Comparison of ENCODE assay signal across 25 cellular contexts in the genomic region with DNA sequence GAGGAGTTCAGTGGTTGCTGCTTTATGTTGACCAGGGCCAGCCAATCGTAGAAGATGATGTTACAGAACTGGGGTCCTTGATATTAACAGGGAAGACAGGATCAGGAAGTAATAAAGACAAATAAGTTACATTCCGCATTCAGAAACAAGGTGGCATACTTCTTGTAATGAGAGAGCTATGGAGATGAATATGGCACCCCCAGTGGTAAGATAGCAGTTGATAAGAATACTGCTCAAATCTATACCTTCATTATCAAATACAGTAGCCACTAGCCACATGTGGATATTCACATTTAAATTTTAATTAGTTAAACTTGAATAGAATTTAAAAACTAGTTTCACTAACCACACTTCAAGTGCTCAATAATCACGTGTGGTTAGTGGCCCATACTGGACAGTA.
A peak's percentile ranks its signal among the peaks of the same experiment; 100 is the strongest.
DNase-seq lines count a peak whose midpoint lies in the region; ATAC-seq and TF ChIP-seq lines count a peak whose summit lies in the region.
"Had no signal": no experiment of that assay in that cellular context is flagged by ENCODE, and none has a peak within 500 bp of the region (broad histone marks: within the 10 kb centered on the region; RNA-seq: fewer than 3 reads in every experiment).

No MANE protein-coding gene starts in this region.

- H3K36me3 ChIP-seq in osteoblast (ENCODE audit: insufficient read depth, low read length), result no peaks in the 10 kb centered on the region
- H3K36me3 ChIP-seq: BLaER1, brain microvascular endothelial cell, spleen, transverse colon had no signal

- no peaks in the 10 kb centered on the region for H3K79me2 ChIP-seq in osteoblast (ENCODE audit: insufficient read depth, low read length)

- H3K27ac ChIP-seq in osteoblast (ENCODE audit: low read depth, low read length), result no peak overlapping the region
- H3K27ac ChIP-seq: 22Rv1, BLaER1, brain microvascular endothelial cell, coronary artery, spleen, transverse colon had no signal

- TF ChIP-seq CTCF in osteoblast (IDR thresholded peaks at IDR 0.05; ENCODE audit: extremely low read depth, low read depth, low read length), result peak; percentile 25

- DNase-seq in DMS 273 (lab: John Stamatoyannopoulos, UW; ENCODE audit: unreplicated experiment) (peak; percentile 3), DMS 273 treated with DMSO at 0.1 percent for 48 hours (lab: John Stamatoyannopoulos, UW) (no peak), KBM-7 (peak; percentile 2), SK-MEL-5 (ENCODE audit: low read depth, low spot score) (peak; percentile 37), osteoblast (ENCODE audit: insufficient read length, low spot score, missing footprints) (no peak), NCI-H748 treated with DMSO at 0.1 percent for 48 hours (lab: John Stamatoyannopoulos, UW) (no peak), DMS79 (lab: John Stamatoyannopoulos, UW) (no peak)
- DNase-seq: activated CD4-positive, alpha-beta memory T cell treated with anti-CD3 and anti-CD28 coated beads, Interleukin-2, amount 10 ng/mL, durations not matched to agents 7 days and 5 days; activated CD4-positive, CD25-positive, alpha-beta regulatory T cell; activated T-cell treated with anti-CD3 and anti-CD28 coated beads for 4 hours; brain microvascular endothelial cell; GDM1; glutamatergic neuron; NCI-H1105; NCI-H510A; nucleus accumbens; retina; spleen; stimulated activated naive CD8-positive, alpha-beta T cell treated with anti-CD3 and anti-CD28 coated beads, Interleukin-15, amount 100 ng/mL, for 72 hours; transverse colon had no signal

- H3K27me3 ChIP-seq in osteoblast (ENCODE audit: insufficient read depth, low read length), result no peaks in the 10 kb centered on the region
- H3K27me3 ChIP-seq: BLaER1, brain microvascular endothelial cell, spleen, transverse colon had no signal

- no peak for ATAC-seq in HG03520 (IDR thresholded peaks at IDR 0.05; ENCODE audit: unreplicated experiment)
- ATAC-seq: GM12878; stimulated activated naive CD8-positive, alpha-beta T cell treated with anti-CD3 and anti-CD28 coated beads, Interleukin-15, amount 100 ng/mL, for 72 hours had no signal

- in situ Hi-C loops in KBM-7 (cut with MboI; ENCODE audit: low pct_unique_long_range_greater_than_20kb, low sequenced_read_pairs) (no loop called here), SK-MEL-5 (cut with HindIII; ENCODE audit: low pct_unique_long_range_greater_than_20kb, low sequenced_read_pairs) (no loop called here)

- no peaks in the 10 kb centered on the region for H3K4me1 ChIP-seq in osteoblast (ENCODE audit: insufficient read depth, low read length)
- H3K4me1 ChIP-seq: BLaER1, spleen, transverse colon had no signal

- no peak overlapping the region for H2AFZ ChIP-seq in osteoblast (ENCODE audit: low read length)

- no peaks in the 10 kb centered on the region for H3K9me3 ChIP-seq in osteoblast (ENCODE audit: low read depth, low read length)
- H3K9me3 ChIP-seq: BLaER1 had no signal

- no peaks in the 10 kb centered on the region for H4K20me1 ChIP-seq in osteoblast (ENCODE audit: insufficient read depth, low read length)
- H4K20me1 ChIP-seq: BLaER1 had no signal

- no peak overlapping the region for H3K4me3 ChIP-seq in osteoblast (ENCODE audit: insufficient read depth, low read length)
- H3K4me3 ChIP-seq: BLaER1, coronary artery, GM12878, spleen, transverse colon had no signal

- H3K4me2 ChIP-seq in osteoblast (ENCODE audit: insufficient read depth, low read length), result no peak overlapping the region
- H3K4me2 ChIP-seq: BLaER1 had no signal

Comparison
In these comparisons a context has a peak if more than half of its experiments do, and no peak if none do; other contexts are left out.
1. DNase-seq: peak in DMS 273 (single experiment), KBM-7 (single experiment) and SK-MEL-5 (single experiment); none in DMS 273 treated with DMSO at 0.1 percent for 48 hours (single experiment), osteoblast (single experiment), NCI-H748 treated with DMSO at 0.1 percent for 48 hours (single experiment) and DMS79 (single experiment).